In genomic region chr7:153432056-153432455, GRCh38 we compare ENCODE assay signal across 11 cellular contexts.
"Had no signal": no experiment of that assay in that cellular context is flagged by ENCODE, and none has a peak within 500 bp of the region (broad histone marks: within the 10 kb centered on the region; RNA-seq: fewer than 3 reads in every experiment).

No MANE protein-coding gene starts in this region.

- H3K4me1 ChIP-seq: foreskin keratinocyte, heart right ventricle had no signal

- H3K27ac Mint-ChIP-seq: activated naive CD4-positive, alpha-beta T cell treated with anti-CD3 and anti-CD28 coated beads for 36 hours; naive B cell; T-helper 1 cell treated with Interleukin-12 subunit alpha and Interleukin-12 subunit beta and Interleukin-4 antibody, amounts not matched to agents 30 μg/mL and 1 μg/mL, for 36 hours had no signal

- H3K36me3 Mint-ChIP-seq: naive B cell had no signal

- H3K27me3 ChIP-seq: cardiac muscle cell, foreskin keratinocyte had no signal

- H3K4me3 ChIP-seq: cardiac muscle cell, heart right ventricle, lung had no signal

- H3K4me1 Mint-ChIP-seq: naive B cell had no signal

- H3K27ac ChIP-seq: cardiac muscle cell, foreskin keratinocyte, heart right ventricle had no signal

- H3K36me3 ChIP-seq: cardiac muscle cell, heart right ventricle had no signal

- FAIRE-seq: colon, endothelial cell of umbilical vein, small intestine had no signal

- H3K27me3 Mint-ChIP-seq: naive B cell had no signal

- DNase-seq: activated CD4-positive, alpha-beta T cell treated with anti-CD3 and anti-CD28 coated beads for 4 hours; activated naive CD4-positive, alpha-beta T cell treated with anti-CD3 and anti-CD28 coated beads for 36 hours; foreskin keratinocyte; heart right ventricle; naive B cell; small intestine had no signal

- ATAC-seq: foreskin keratinocyte, heart right ventricle had no signal

- H3K4me3 Mint-ChIP-seq: activated naive CD4-positive, alpha-beta T cell treated with anti-CD3 and anti-CD28 coated beads for 36 hours; naive B cell; T-helper 1 cell treated with Interleukin-12 subunit alpha and Interleukin-12 subunit beta and Interleukin-4 antibody, amounts not matched to agents 30 μg/mL and 1 μg/mL, for 36 hours had no signal
